20 cellular contexts compared by ENCODE assay signal in the genomic region with DNA sequence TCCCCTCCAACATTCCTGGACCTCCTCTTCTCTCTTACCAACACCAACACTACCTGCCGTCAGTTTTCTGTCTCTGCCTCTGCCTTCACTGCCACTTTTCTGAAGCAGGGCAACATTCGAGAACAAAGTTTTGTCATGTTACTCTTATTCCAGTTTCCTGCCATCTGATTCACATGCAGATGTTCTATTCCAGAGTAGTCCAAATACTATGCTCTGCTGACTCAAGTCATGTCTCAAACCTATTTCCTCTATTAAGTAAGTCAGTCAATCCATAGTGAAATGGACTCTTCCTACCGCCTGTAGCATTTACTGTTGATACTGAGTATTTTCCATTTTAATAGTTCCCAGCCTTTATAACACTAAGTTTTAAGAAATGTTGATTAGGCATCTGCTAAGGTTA. TPM values are rescaled to one million over a fixed set of nuclear protein-coding genes. Genes with fewer than 3 reads are reported as not detected.
"Had no signal": no experiment of that assay in that cellular context is flagged by ENCODE, and none has a peak within 500 bp of the region (broad histone marks: within the 10 kb centered on the region; RNA-seq: fewer than 3 reads in every experiment).

No MANE protein-coding gene starts in this region.

- H3K4me1 ChIP-seq: parathyroid adenoma, prostate gland, testis, tibial nerve had no signal

- ATAC-seq: esophagus mucosa; gastrocnemius medialis; sciatic nerve; stimulated activated naive B cell treated with anti-CD40 and anti-IgM and Interleukin-4, amounts not matched to agents 10 μg/mL and 1 μg/mL and 100 μg/mL, for 72 hours; stimulated activated naive CD8-positive, alpha-beta T cell treated with anti-CD3 and anti-CD28 coated beads, Interleukin-15, amount 100 ng/mL, for 72 hours had no signal

- H3K9me3 Mint-ChIP-seq: nephron; stimulated activated naive B cell treated with anti-CD40 and anti-IgM and Interleukin-4, amounts not matched to agents 10 μg/mL and 1 μg/mL and 100 μg/mL, for 72 hours; stimulated activated naive CD8-positive, alpha-beta T cell treated with anti-CD3 and anti-CD28 coated beads, Interleukin-15, amount 100 ng/mL, for 72 hours had no signal

- H3K9ac ChIP-seq: parathyroid adenoma had no signal

- H3K27ac ChIP-seq: coronary artery, heart right ventricle, parathyroid adenoma, prostate gland, testis, tibial nerve had no signal

- H3K36me3 ChIP-seq: gastrocnemius medialis, heart right ventricle, prostate gland, tibial nerve had no signal

- H3K36me3 Mint-ChIP-seq: naive B cell; stimulated activated naive B cell treated with anti-CD40 and anti-IgM and Interleukin-4, amounts not matched to agents 10 μg/mL and 1 μg/mL and 100 μg/mL, for 72 hours had no signal

- H3K9me3 ChIP-seq: gastrocnemius medialis, heart right ventricle, prostate gland, testis, tibial nerve had no signal

- H3K27me3 ChIP-seq: gastrocnemius medialis, heart right ventricle, testis, tibial nerve had no signal

- H3K4me3 Mint-ChIP-seq: naive B cell; nephron; stimulated activated naive B cell treated with anti-CD40 and anti-IgM and Interleukin-4, amounts not matched to agents 10 μg/mL and 1 μg/mL and 100 μg/mL, for 72 hours; stimulated activated naive CD8-positive, alpha-beta T cell treated with anti-CD3 and anti-CD28 coated beads, Interleukin-15, amount 100 ng/mL, for 72 hours had no signal

- DNase-seq: effector CD4-positive, alpha-beta T cell; gastrocnemius medialis; heart right ventricle; hypothalamus; left ventricle myocardium superior; naive B cell; retina; stimulated activated CD4-positive, alpha-beta T cell treated with anti-CD3 and anti-CD28 coated beads, Interleukin-2, amount 100 ng/mL, for 24 hours; stimulated activated CD4-positive, alpha-beta T cell treated with anti-CD3 and anti-CD28 coated beads, Interleukin-4, amount 100 ng/mL, for 4 hours; stimulated activated naive B cell treated with anti-CD40 and anti-IgM and Interleukin-4, amounts not matched to agents 10 μg/mL and 1 μg/mL and 100 μg/mL, for 72 hours; stimulated activated naive CD8-positive, alpha-beta T cell treated with anti-CD3 and anti-CD28 coated beads, Interleukin-15, amount 100 ng/mL, for 72 hours; testis had no signal

- H3K27ac Mint-ChIP-seq: nephron; stimulated activated naive B cell treated with anti-CD40 and anti-IgM and Interleukin-4, amounts not matched to agents 10 μg/mL and 1 μg/mL and 100 μg/mL, for 72 hours; stimulated activated naive CD8-positive, alpha-beta T cell treated with anti-CD3 and anti-CD28 coated beads, Interleukin-15, amount 100 ng/mL, for 72 hours had no signal

- H2AFZ ChIP-seq: parathyroid adenoma had no signal

- H3K4me1 Mint-ChIP-seq: naive B cell; nephron; stimulated activated naive B cell treated with anti-CD40 and anti-IgM and Interleukin-4, amounts not matched to agents 10 μg/mL and 1 μg/mL and 100 μg/mL, for 72 hours; stimulated activated naive CD8-positive, alpha-beta T cell treated with anti-CD3 and anti-CD28 coated beads, Interleukin-15, amount 100 ng/mL, for 72 hours had no signal

- H3K79me2 ChIP-seq: parathyroid adenoma had no signal

- H3K27me3 Mint-ChIP-seq: stimulated activated naive CD8-positive, alpha-beta T cell treated with anti-CD3 and anti-CD28 coated beads, Interleukin-15, amount 100 ng/mL, for 72 hours had no signal

- H3K4me3 ChIP-seq: coronary artery, gastrocnemius medialis, heart right ventricle, prostate gland, testis, tibial nerve had no signal

RNA-seq across cellular contexts. Expression of gene ESYT3, which starts 43.4 kb away (rescaled TPM):
- total RNA-seq: lung microvascular endothelial cell had no signal
